ENCODE assay signal across 10 cellular contexts in genomic region chr3:119395923-119396358, GRCh38.
DNase-seq lines count a peak whose midpoint lies in the region; ATAC-seq and TF ChIP-seq lines count a peak whose summit lies in the region.
"Had no signal": no experiment of that assay in that cellular context is flagged by ENCODE, and none has a peak within 500 bp of the region (broad histone marks: within the 10 kb centered on the region; RNA-seq: fewer than 3 reads in every experiment).

No MANE protein-coding gene starts in this region.

- H3K27me3 Mint-ChIP-seq in IgD-negative memory B cell (no peaks in the 10 kb centered on the region), glutamatergic neuron (ENCODE audit: unreplicated experiment) (peaks cover 3% of the 10 kb centered on the region)

- peak; percentile 38 for DNase-seq in GM13977 (ENCODE audit: low spot score)
- no peak for DNase-seq in stimulated activated CD4-positive, alpha-beta T cell treated with anti-CD3 and anti-CD28 coated beads, Interleukin-4, amount 100 ng/mL, for 1 hour
- no peak for DNase-seq in glutamatergic neuron
- DNase-seq in hepatic stellate cell (ENCODE audit: low spot score): no peak
- DNase-seq in posterior vena cava (ENCODE audit: low spot score): no peak
- DNase-seq: CD8-positive, alpha-beta T cell; NCI-H510A treated with DMSO at 0.1 percent for 48 hours had no signal

- no peak for TF ChIP-seq CTCF in GM13977 (IDR thresholded peaks at IDR 0.05; ENCODE audit: extremely low read depth, insufficient read depth, missing control alignments)
- TF ChIP-seq CTCF in glutamatergic neuron (IDR thresholded peaks at IDR 0.05; ENCODE audit: partially characterized antibody, unreplicated experiment): no peak

- in situ Hi-C loops in GM13977 (cut with MboI; ENCODE audit: low pct_unique_long_range_greater_than_20kb, low sequenced_read_pairs, unreplicated experiment): no loop called here

- H3K27ac Mint-ChIP-seq in IgD-negative memory B cell (peak overlapping the region in 2 of 3 donors; percentile 28 to 84), glutamatergic neuron (ENCODE audit: unreplicated experiment) (no peak overlapping the region)
- H3K27ac Mint-ChIP-seq: CD8-positive, alpha-beta T cell had no signal

- H3K4me1 Mint-ChIP-seq in IgD-negative memory B cell: peaks cover 0 to 11% (median 10%) of the 10 kb centered on the region in 3 donors
- H3K4me1 Mint-ChIP-seq in glutamatergic neuron (ENCODE audit: low read depth, unreplicated experiment): no peaks in the 10 kb centered on the region

- H3K36me3 Mint-ChIP-seq in IgD-negative memory B cell: peaks cover 17% of the 10 kb centered on the region
- no peaks in the 10 kb centered on the region for H3K36me3 Mint-ChIP-seq in glutamatergic neuron (ENCODE audit: unreplicated experiment)

- ATAC-seq in GM19438 (IDR thresholded peaks at IDR 0.05; ENCODE audit: low read depth, unreplicated experiment): peak; percentile 65
- peak; percentile 72 for ATAC-seq in HG02884 (IDR thresholded peaks at IDR 0.05; ENCODE audit: unreplicated experiment)
- ATAC-seq: CD8-positive, alpha-beta T cell had no signal

- intact Hi-C loops in posterior vena cava (cut with DNase I): no loop called here

- H3K9me3 Mint-ChIP-seq in IgD-negative memory B cell: no peaks in the 10 kb centered on the region
- H3K9me3 Mint-ChIP-seq in glutamatergic neuron (ENCODE audit: unreplicated experiment): no peaks in the 10 kb centered on the region
- H3K9me3 Mint-ChIP-seq: CD8-positive, alpha-beta T cell had no signal

- no peak overlapping the region for H3K4me3 Mint-ChIP-seq in IgD-negative memory B cell
- no peak overlapping the region for H3K4me3 Mint-ChIP-seq in glutamatergic neuron (ENCODE audit: unreplicated experiment)
- H3K4me3 Mint-ChIP-seq: CD8-positive, alpha-beta T cell had no signal
